8 cellular contexts compared by ENCODE assay signal in genomic region chr17:51120357-51120738, GRCh38. TPM values are rescaled to one million over a fixed set of nuclear protein-coding genes. Genes with fewer than 3 reads are reported as not detected.
A peak's percentile ranks its signal among the peaks of the same experiment; 100 is the strongest.
DNase-seq lines count a peak whose midpoint lies in the region; ATAC-seq and TF ChIP-seq lines count a peak whose summit lies in the region.

No MANE protein-coding gene starts in this region.

- peak overlapping the region; percentile 68 for H3K4me3 ChIP-seq in CD8-positive, alpha-beta memory T cell (ENCODE audit: low read length)
- peak overlapping the region; percentile 97 to 99 (median 99) for H3K4me3 ChIP-seq in breast epithelium

- H3K4me1 Mint-ChIP-seq in CD8-positive, alpha-beta memory T cell = peaks cover 49 to 62% (median 59%) of the 10 kb centered on the region in 3 donors

- intact Hi-C loops in breast epithelium (cut with DNase I; ENCODE audit: low total_unique reads) = no loop called here

- in situ Hi-C loops in SK-MEL-5 (cut with HindIII; ENCODE audit: low pct_unique_long_range_greater_than_20kb, low sequenced_read_pairs) = no loop called here

- H3K36me3 Mint-ChIP-seq in CD8-positive, alpha-beta memory T cell = peaks cover 0 to 14% (median 0%) of the 10 kb centered on the region in 3 donors

- H3K27me3 ChIP-seq in CD8-positive, alpha-beta memory T cell (ENCODE audit: insufficient read depth, low read length, poor library complexity, severe bottlenecking) = no peaks in the 10 kb centered on the region
- H3K27me3 ChIP-seq in breast epithelium = no peaks in the 10 kb centered on the region

- peak overlapping the region; percentile 92 to 99 (median 95) for H3K4me3 Mint-ChIP-seq in CD8-positive, alpha-beta memory T cell

- no peaks in the 10 kb centered on the region for H3K9me3 ChIP-seq in CD8-positive, alpha-beta memory T cell (ENCODE audit: low read length)
- H3K9me3 ChIP-seq in breast epithelium = no peaks in the 10 kb centered on the region

- no peak for TF ChIP-seq CTCF in breast epithelium (IDR thresholded peaks at IDR 0.05)

- POLR2A ChIA-PET in CD8-positive, alpha-beta memory T cell (lab: Charles Lee) = interaction anchor here (0.6 to 2.3 kb wide), 10 partner anchors 9 to 254 kb away, joined by 3 to 23 read pairs (median 4); partner anchors contain the start of genes MBTD1, NME1, NME2 and TOB1

- peak overlapping the region; percentile 92 to 98 (median 96) for H3K27ac Mint-ChIP-seq in CD8-positive, alpha-beta memory T cell

- H3K9me3 Mint-ChIP-seq in CD8-positive, alpha-beta memory T cell = no peaks in the 10 kb centered on the region

- peaks cover 0 to 3% of the 10 kb centered on the region in 2 donors for H3K27me3 Mint-ChIP-seq in CD8-positive, alpha-beta memory T cell

- H3K36me3 ChIP-seq in CD8-positive, alpha-beta memory T cell (ENCODE audit: insufficient read depth, low read length) = no peaks in the 10 kb centered on the region
- H3K36me3 ChIP-seq in breast epithelium = no peaks in the 10 kb centered on the region

- TF ChIP-seq POLR2A in breast epithelium (IDR thresholded peaks at IDR 0.05) = no peak

- DNase-seq in CD8-positive, alpha-beta memory T cell = peak in 1 of 5 donors; percentile 36
- peak; percentile 21 for DNase-seq in SK-MEL-5 (ENCODE audit: low read depth, low spot score)
- peak in 1 of 2 donors; percentile 57 for DNase-seq in breast epithelium (ENCODE audit: low spot score in 2 of 2)
- DNase-seq in kidney glomerular epithelial cell (lab: John Stamatoyannopoulos, UW) = peak; percentile 24
- DNase-seq in stimulated activated CD4-positive, alpha-beta T cell treated with anti-CD3 and anti-CD28 coated beads, Interleukin-1b, Interleukin-23, amount 100 ng/mL, for 48 hours = peak; percentile 44
- no peak for DNase-seq in UCSD-AML1 (lab: John Stamatoyannopoulos, UW; ENCODE audit: unreplicated experiment)

- H3K27ac ChIP-seq in CD8-positive, alpha-beta memory T cell (ENCODE audit: low read depth, low read length) = peak overlapping the region; percentile 94
- H3K27ac ChIP-seq in breast epithelium = peak overlapping the region; percentile 98 to 99

- CTCF ChIA-PET in CD8-positive, alpha-beta memory T cell (lab: Charles Lee) = interaction anchor here (0.5 to 1.8 kb wide), 9 partner anchors 10 to 120 kb away, joined by 3 to 12 read pairs (median 3); partner anchors contain the start of gene NME1

- H3K4me1 ChIP-seq in CD8-positive, alpha-beta memory T cell (ENCODE audit: insufficient read depth, low read length) = peaks cover 35% of the 10 kb centered on the region
- H3K4me1 ChIP-seq in breast epithelium = peaks cover 0 to 15% of the 10 kb centered on the region in 2 donors

- peak; percentile 26 for ATAC-seq in GM19324 (IDR thresholded peaks at IDR 0.05; ENCODE audit: low FRiP score, unreplicated experiment)
- ATAC-seq in HG03378 (IDR thresholded peaks at IDR 0.05; ENCODE audit: unreplicated experiment) = peak; percentile 27

RNA-seq across cellular contexts. Expression of gene SPAG9, which starts 0.3 kb away (rescaled TPM):
- 10 to 100 TPM; 40.6 to 43.0 TPM for total RNA-seq in CD8-positive, alpha-beta memory T cell
- 10.5 TPM for polyA plus RNA-seq in CD8-positive, alpha-beta memory T cell
- total RNA-seq in SK-MEL-5 (2014; rRNA removed; shearing (Covaris generic)) = 103 and 109 TPM in 2 replicates
- 44.3 and 65.5 TPM in 2 replicates for polyA plus RNA-seq in SK-MEL-5 (2015; cell fraction: cytosol; rRNA removed)
- 326 and 437 TPM in 2 replicates for polyA plus RNA-seq in SK-MEL-5 (2015; cell fraction: nucleus; rRNA removed)
- 100 to 1,000 TPM; 112 to 178 (median 128) TPM for total RNA-seq in breast epithelium

RNA-seq across cellular contexts. Expression of gene NME1, which starts 33.0 kb away (rescaled TPM):
- 100 to 1,000 TPM; 401 to 404 TPM for total RNA-seq in CD8-positive, alpha-beta memory T cell
- polyA plus RNA-seq in CD8-positive, alpha-beta memory T cell = 61.2 TPM
- 415 and 458 TPM in 2 replicates for total RNA-seq in SK-MEL-5 (2014; rRNA removed; shearing (Covaris generic))
- 285 and 336 TPM in 2 replicates for polyA plus RNA-seq in SK-MEL-5 (2015; cell fraction: cytosol; rRNA removed)
- 40.9 and 69.8 TPM in 2 replicates for polyA plus RNA-seq in SK-MEL-5 (2015; cell fraction: nucleus; rRNA removed)
- total RNA-seq in breast epithelium = 10 to 100 TPM; 28.3 to 76.0 (median 28.4) TPM

RNA-seq across cellular contexts. Expression of gene NME2, which starts 45.9 kb away (rescaled TPM):
- total RNA-seq in CD8-positive, alpha-beta memory T cell = 100 to 1,000 TPM; 926 to 930 TPM
- 286 TPM for polyA plus RNA-seq in CD8-positive, alpha-beta memory T cell
- total RNA-seq in SK-MEL-5 (2014; rRNA removed; shearing (Covaris generic)) = 602 and 660 TPM in 2 replicates
- 762 and 894 TPM in 2 replicates for polyA plus RNA-seq in SK-MEL-5 (2015; cell fraction: cytosol; rRNA removed)
- 85.2 and 151 TPM in 2 replicates for polyA plus RNA-seq in SK-MEL-5 (2015; cell fraction: nucleus; rRNA removed)
- 100 to 1,000 TPM; 394 to 566 (median 465) TPM for total RNA-seq in breast epithelium
